28 cellular contexts compared by ENCODE assay signal in genomic region chr6:141491684-141492083, GRCh38.
"Had no signal": no experiment of that assay in that cellular context is flagged by ENCODE, and none has a peak within 500 bp of the region (broad histone marks: within the 10 kb centered on the region; RNA-seq: fewer than 3 reads in every experiment).

No MANE protein-coding gene starts in this region.

- FAIRE-seq: astrocyte, TTC549 had no signal

- H3K4me3 ChIP-seq: adrenal gland, body of pancreas, breast epithelium had no signal

- H3K27ac ChIP-seq: adrenal gland, body of pancreas, breast epithelium, VCaP had no signal

- DNase-seq: activated B cell treated with CpG ODN at 0.5 μM for 24 hours; activated CD4-positive, alpha-beta memory T cell treated with anti-CD3 and anti-CD28 coated beads for 36 hours; activated CD4-positive, alpha-beta T cell treated with anti-CD3 and anti-CD28 coated beads for 4 hours; activated CD4-positive, alpha-beta T cell treated with anti-CD3 and anti-CD28 coated beads, Interleukin-2, amount 50 U/mL, for 1 hour; activated CD4-positive, CD25-positive, alpha-beta regulatory T cell treated with anti-CD3 and anti-CD28 coated beads, Interleukin-2, amount 50 U/mL, for 72 hours; activated CD8-positive, alpha-beta memory T cell treated with anti-CD3 and anti-CD28 coated beads, Interleukin-2, amount 50 U/mL, for 4 hours; activated gamma-delta T cell treated with Interleukin-2 at 50 U/mL for 16 hours; activated naive CD4-positive, alpha-beta T cell treated with anti-CD3 and anti-CD28 coated beads for 36 hours; activated T-cell treated with anti-CD3 and anti-CD28 coated beads for 4 hours; activated T-cell treated with anti-CD3 and anti-CD28 coated beads, Interleukin-2, amount 50 U/mL, for 4 hours; adrenal gland; body of pancreas; NCI-H1105; NCI-H1417 treated with DMSO at 0.1 percent for 48 hours; NCI-H187 treated with DMSO at 0.1 percent for 48 hours; NCI-H2081; NCI-H226; NCI-H446 treated with DMSO at 0.1 percent for 48 hours; NCI-H524; NCI-H69; NK-92 treated with Interleukin-12 subunit alpha and Interleukin-12 subunit beta, amount 100 ng/mL, for 24 hours; OCI-M1; Right ventricle myocardium superior had no signal

- H3K9me3 ChIP-seq: adrenal gland, body of pancreas, breast epithelium had no signal

- H3K36me3 ChIP-seq: adrenal gland, breast epithelium had no signal

- H3K27me3 ChIP-seq: adrenal gland, body of pancreas, breast epithelium had no signal

- ATAC-seq: activated naive CD4-positive, alpha-beta T cell treated with anti-CD3 and anti-CD28 coated beads, Interleukin-2, amount 50 U/mL, for 72 hours; activated T-cell treated with anti-CD3 and anti-CD28 coated beads, Interleukin-2, amount 50 U/mL, for 4 hours; body of pancreas had no signal

- H3K4me1 ChIP-seq: adrenal gland, body of pancreas, breast epithelium had no signal
